In genomic region chr6:113364781-113365545, GRCh38 we compare ENCODE assay signal across 20 cellular contexts.
DNase-seq lines count a peak whose midpoint lies in the region; ATAC-seq, FAIRE-seq and TF ChIP-seq lines count a peak whose summit lies in the region.
"Had no signal": no experiment of that assay in that cellular context is flagged by ENCODE, and none has a peak within 500 bp of the region (broad histone marks: within the 10 kb centered on the region; RNA-seq: fewer than 3 reads in every experiment).

No MANE protein-coding gene starts in this region.

- H3K27me3 ChIP-seq in HCT116 (ENCODE audit: insufficient read depth, low read length) (no peaks in the 10 kb centered on the region), astrocyte (ENCODE audit: insufficient read depth, low read length) (no peaks in the 10 kb centered on the region)
- H3K27me3 ChIP-seq: adrenal gland, ovary had no signal

- H4K20me1 ChIP-seq in HCT116 (ENCODE audit: insufficient read depth) (no peaks in the 10 kb centered on the region), astrocyte (ENCODE audit: insufficient read depth, low read length) (no peaks in the 10 kb centered on the region)

- no peaks in the 10 kb centered on the region for H3K36me3 Mint-ChIP-seq in astrocyte (ENCODE audit: low read depth, unreplicated experiment)
- H3K36me3 Mint-ChIP-seq: immature natural killer cell, mesothelial cell of epicardium, type B pancreatic cell had no signal

- no peak for TF ChIP-seq POLR2A in HCT116 (IDR thresholded peaks at IDR 0.05; ENCODE audit: borderline replicate concordance, extremely low read depth, insufficient read depth, insufficient read length)
- TF ChIP-seq POLR2A in GM18505 (IDR thresholded peaks at IDR 0.05; ENCODE audit: borderline replicate concordance, extremely low read depth, insufficient read depth, insufficient read length) = no peak

- intact Hi-C loops in HCT116 (cut with micrococcal nuclease) = no loop called here

- peak overlapping the region; percentile 45 for H2AFZ ChIP-seq in HCT116 (ENCODE audit: low read depth, low read length, poor library complexity, severe bottlenecking)
- no peak overlapping the region for H2AFZ ChIP-seq in astrocyte (ENCODE audit: low read depth, low read length)
- H2AFZ ChIP-seq: PC-9 had no signal

- no peaks in the 10 kb centered on the region for H3K27me3 Mint-ChIP-seq in astrocyte (ENCODE audit: low read depth, unreplicated experiment)
- H3K27me3 Mint-ChIP-seq: activated CD4-positive, alpha-beta memory T cell treated with anti-CD3 and anti-CD28 coated beads, Interleukin-2, amount 10 ng/mL, durations not matched to agents 7 days and 5 days; type B pancreatic cell had no signal

- peaks cover 60% of the 10 kb centered on the region for H3K4me1 Mint-ChIP-seq in astrocyte (ENCODE audit: low read depth, unreplicated experiment)
- H3K4me1 Mint-ChIP-seq: activated CD4-positive, alpha-beta memory T cell treated with anti-CD3 and anti-CD28 coated beads, Interleukin-2, amount 10 ng/mL, durations not matched to agents 7 days and 5 days; immature natural killer cell had no signal

- H3K27ac Mint-ChIP-seq in astrocyte (ENCODE audit: unreplicated experiment) = peak overlapping the region; percentile 96
- H3K27ac Mint-ChIP-seq: activated CD4-positive, alpha-beta memory T cell treated with anti-CD3 and anti-CD28 coated beads, Interleukin-2, amount 10 ng/mL, durations not matched to agents 7 days and 5 days; immature natural killer cell; mesothelial cell of epicardium; type B pancreatic cell had no signal

- TF ChIP-seq RAD21 in HCT116 (IDR thresholded peaks at IDR 0.05; ENCODE audit: low read depth) = no peak

- TF ChIP-seq CTCF in HCT116 (IDR thresholded peaks at IDR 0.05 in 2 of 3, conservative IDR thresholded peaks at IDR 0.05 in 1 of 3; ENCODE audit: borderline replicate concordance in 1 of 3, insufficient read depth in 1 of 3, low read depth in 2 of 3, low read length in 2 of 3) (no peak), astrocyte (IDR thresholded peaks at IDR 0.05; ENCODE audit: insufficient read depth, low read depth, low read length) (no peak)

- no peaks in the 10 kb centered on the region for H3K9me2 ChIP-seq in HCT116 (ENCODE audit: insufficient read depth)

- no peak overlapping the region for H3K4me3 Mint-ChIP-seq in astrocyte (ENCODE audit: unreplicated experiment)
- H3K4me3 Mint-ChIP-seq: activated CD4-positive, alpha-beta memory T cell treated with anti-CD3 and anti-CD28 coated beads, Interleukin-2, amount 10 ng/mL, durations not matched to agents 7 days and 5 days; immature natural killer cell; mesothelial cell of epicardium; type B pancreatic cell had no signal

- peaks cover 3% of the 10 kb centered on the region for H3K9me3 Mint-ChIP-seq in astrocyte (ENCODE audit: unreplicated experiment)
- H3K9me3 Mint-ChIP-seq: activated CD4-positive, alpha-beta memory T cell treated with anti-CD3 and anti-CD28 coated beads, Interleukin-2, amount 10 ng/mL, durations not matched to agents 7 days and 5 days; mesothelial cell of epicardium had no signal

- POLR2A ChIA-PET in HCT116 (lab: Charles Lee) = no interaction called here

- H3K9ac ChIP-seq in HCT116 (ENCODE audit: low read length) = no peak overlapping the region
- H3K9ac ChIP-seq in astrocyte (ENCODE audit: low read length) = peak overlapping the region; percentile 43

- H3K79me2 ChIP-seq in HCT116 (ENCODE audit: insufficient read depth, low read length) (no peaks in the 10 kb centered on the region), astrocyte (ENCODE audit: insufficient read depth, low read length) (no peaks in the 10 kb centered on the region)

- H3K4me1 ChIP-seq in HCT116 (ENCODE audit: control insufficient read depth in 1 of 2, insufficient read depth in 2 of 2, low read length in 2 of 2) (peaks cover 16 to 44% of the 10 kb centered on the region in 2 experiments), astrocyte (ENCODE audit: insufficient read depth, low read length) (peaks cover 42% of the 10 kb centered on the region)
- H3K4me1 ChIP-seq: adrenal gland had no signal

- CTCF ChIA-PET in HCT116 (lab: Charles Lee) = interaction anchor here (0.8 to 1.4 kb wide), 2 partner anchors 58 to 567 kb away, joined by 3 to 5 read pairs; no protein-coding TSS in a partner anchor

- peak; percentile 67 for FAIRE-seq in astrocyte (lab: Jason Lieb, UNC)
- FAIRE-seq: endometrium had no signal

- RAD21 ChIA-PET in HCT116 (lab: Charles Lee; ENCODE audit: low non-redundant PET in 1 of 2, low total read pairs in 2 of 2, uncharacterized antibody in 2 of 2, unreplicated experiment in 2 of 2) = no interaction called here

- no peak overlapping the region for H3K4me2 ChIP-seq in HCT116 (ENCODE audit: low read length)
- no peak overlapping the region for H3K4me2 ChIP-seq in astrocyte (ENCODE audit: low read length)
- H3K4me2 ChIP-seq: PC-9 had no signal

- no peaks in the 10 kb centered on the region for H3K9me3 ChIP-seq in HCT116 (ENCODE audit: control insufficient read depth in 1 of 2, insufficient read depth in 1 of 2, low read depth in 1 of 2, low read length in 2 of 2)
- H3K9me3 ChIP-seq in astrocyte (ENCODE audit: insufficient read depth, low read depth, low read length) = no peaks in the 10 kb centered on the region
- H3K9me3 ChIP-seq: adrenal gland, ovary had no signal

- no peaks in the 10 kb centered on the region for H3K36me3 ChIP-seq in HCT116 (ENCODE audit: control insufficient read depth in 1 of 2, insufficient read depth in 2 of 2, low read length in 2 of 2)
- no peaks in the 10 kb centered on the region for H3K36me3 ChIP-seq in astrocyte (ENCODE audit: insufficient read depth, low read length)
- H3K36me3 ChIP-seq: adrenal gland, ovary had no signal

- H3K4me3 ChIP-seq in HCT116 (replicated peaks in 1 of 2; ENCODE audit: low read depth in 1 of 2, low read length in 2 of 2) (no peak overlapping the region), astrocyte (ENCODE audit: insufficient read depth, low read depth, low read length) (no peak overlapping the region)
- H3K4me3 ChIP-seq: adrenal gland, ovary, PC-9, skin epidermis had no signal

- H3K27ac ChIP-seq in HCT116 (ENCODE audit: low read depth, low read length) = no peak overlapping the region
- H3K27ac ChIP-seq in astrocyte (ENCODE audit: low read depth, low read length) = peak overlapping the region; percentile 96
- H3K27ac ChIP-seq: adrenal gland, ovary, PC-9 had no signal

- peak; percentile 52 for DNase-seq in A172 (ENCODE audit: low spot score)
- no peak for DNase-seq in HCT116 (ENCODE audit: low read depth, low spot score)
- DNase-seq in astrocyte (ENCODE audit: low read depth) = peak; percentile 75
- peak; percentile 60 for DNase-seq in kidney tubule cell (ENCODE audit: low spot score)
- DNase-seq in NK-92 treated with Interleukin-12 subunit alpha and Interleukin-12 subunit beta, amount 100 ng/mL, for 24 hours (lab: John Stamatoyannopoulos, UW) = no peak
- DNase-seq in NCI-H2227 treated with DMSO at 0.1 percent for 48 hours (lab: John Stamatoyannopoulos, UW) = no peak
- no peak for DNase-seq in COLO829 (ENCODE audit: low spot score)
- DNase-seq: activated CD4-positive, alpha-beta memory T cell treated with anti-CD3 and anti-CD28 coated beads, Interleukin-2, amount 10 ng/mL, durations not matched to agents 7 days and 5 days; adrenal gland; Calu3; immature natural killer cell; NCI-H524 treated with DMSO at 0.1 percent for 48 hours; ovary; PC-9; stimulated activated naive CD4-positive, alpha-beta T cell treated with Interleukin-2 at 50 U/mL for 16 hours had no signal

- no TSS peak for BruUV-seq in HCT116 (replicated peaks; lab: Mats Ljungman, UMichigan)

- ATAC-seq in HCT116 = no peak
- no peak for ATAC-seq in GM18505 (IDR thresholded peaks at IDR 0.05; ENCODE audit: unreplicated experiment)

TF ChIP-seq in HCT116, 20 proteins besides CTCF, POLR2A, EP300 and RAD21:
- TF ChIP-seq FOSL1 (IDR thresholded peaks at IDR 0.05; ENCODE audit: low read depth) (peak; percentile 40), JUND (IDR thresholded peaks at IDR 0.05) (peak; percentile 36; the same call in 1 of the 2 replicates), SIN3A (IDR thresholded peaks at IDR 0.05; ENCODE audit: low read depth) (no peak)
TF ChIP-seq in HCT116: peak in this region for 2.

Comparison
In these comparisons a context has a peak if more than half of its experiments do, and no peak if none do; other contexts are left out.
1. DNase-seq: peak in A172 (single experiment), astrocyte (single experiment) and kidney tubule cell (single experiment); none in HCT116 (single experiment), NK-92 treated with Interleukin-12 subunit alpha and Interleukin-12 subunit beta, amount 100 ng/mL, for 24 hours (single experiment), NCI-H2227 treated with DMSO at 0.1 percent for 48 hours (single experiment) and COLO829 (single experiment).